In the genomic region with DNA sequence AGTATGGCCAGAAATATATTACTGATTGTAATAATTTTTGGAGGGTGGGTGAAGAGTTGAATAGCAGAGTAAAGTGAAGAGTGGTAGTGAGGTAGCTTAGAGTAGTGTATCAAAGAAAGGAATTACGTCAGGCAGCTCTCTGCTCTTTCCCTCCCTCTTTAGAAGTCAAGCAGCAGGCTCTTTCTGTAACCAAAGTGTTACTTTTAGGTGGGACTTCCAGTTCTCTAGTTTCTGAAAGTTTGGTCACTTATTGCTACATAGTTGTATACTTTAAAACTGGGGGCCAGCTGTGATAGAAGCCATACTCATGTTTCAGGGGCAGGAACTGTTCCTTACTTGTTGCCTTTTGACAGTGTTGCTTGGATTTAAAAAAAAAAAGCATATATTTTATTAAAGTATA, we compare ENCODE assay signal across 8 cellular contexts. TPM values are rescaled to one million over a fixed set of nuclear protein-coding genes. Genes with fewer than 3 reads are reported as not detected.
DNase-seq lines count a peak whose midpoint lies in the region; ATAC-seq and TF ChIP-seq lines count a peak whose summit lies in the region.

No MANE protein-coding gene starts in this region.

- TF ChIP-seq POLR2A in ovary (IDR thresholded peaks at IDR 0.05) = no peak

- H3K4me1 ChIP-seq in GM23248 (ENCODE audit: insufficient read depth) (peaks cover 37% of the 10 kb centered on the region), ovary (ENCODE audit: insufficient read depth) (peaks cover 6% of the 10 kb centered on the region)

- H3K4me1 Mint-ChIP-seq in CD4-positive, alpha-beta T cell (ENCODE audit: low read depth) = peaks cover 91% of the 10 kb centered on the region

- H3F3A ChIP-seq in GM23248 (ENCODE audit: insufficient read depth) = peaks cover 11% of the 10 kb centered on the region

- in situ Hi-C loops in GM23248 (cut with MboI) = no loop called here

- H4K20me1 ChIP-seq in GM23248 (ENCODE audit: insufficient read depth) = no peaks in the 10 kb centered on the region

- CTCF ChIA-PET in CD4-positive, alpha-beta T cell (lab: Charles Lee) = interaction anchor here (0.6 to 5.2 kb wide), 7 partner anchors 11 to 132 kb away, joined by 3 to 31 read pairs (median 4); a partner anchor contains a TSS

- H3K79me2 ChIP-seq in GM23248 (ENCODE audit: insufficient read depth) = peaks cover 100% of the 10 kb centered on the region

- no peaks in the 10 kb centered on the region for H3K27me3 ChIP-seq in CD4-positive, alpha-beta T cell (ENCODE audit: control insufficient read depth, insufficient read depth, low read length)
- H3K27me3 ChIP-seq in GM23248 (replicated peaks; ENCODE audit: insufficient read depth) (no peaks in the 10 kb centered on the region), ovary (no peaks in the 10 kb centered on the region)

- H3K27me3 Mint-ChIP-seq in CD4-positive, alpha-beta T cell = no peaks in the 10 kb centered on the region

- no peak overlapping the region for H3K9ac ChIP-seq in GM23248

- no peak for TF ChIP-seq EP300 in ovary (IDR thresholded peaks at IDR 0.05)

- H3K4me2 ChIP-seq in GM23248 (ENCODE audit: unreplicated experiment) = no peak overlapping the region

- 88 to 100% methylated on average over 1 of the region's 1 CpG for WGBS in GM23248 (ENCODE audit: low coverage in 1 of 2, low lambda C conversion rate in 2 of 2, missing lambda C conversion rate in 2 of 2), 2 experiments
- WGBS in ovary, 3 donors = 83 to 91% (median 91%) methylated on average over 1 of the region's 1 CpG

- peaks cover 31% of the 10 kb centered on the region for H3K36me3 Mint-ChIP-seq in CD4-positive, alpha-beta T cell (ENCODE audit: low read depth)

- no peak overlapping the region for H2AFZ ChIP-seq in GM23248

- H3K27ac Mint-ChIP-seq in CD4-positive, alpha-beta T cell = peak overlapping the region; percentile 91

- POLR2A ChIA-PET in CD4-positive, alpha-beta T cell (lab: Charles Lee) = interaction anchor here (1.0 to 6.7 kb wide), 9 partner anchors 11 to 375 kb away, joined by 3 to 91 read pairs (median 15); a partner anchor contains a TSS

- H3K9me3 ChIP-seq in CD4-positive, alpha-beta T cell (ENCODE audit: control insufficient read depth, low read length) = no peaks in the 10 kb centered on the region
- no peaks in the 10 kb centered on the region for H3K9me3 ChIP-seq in GM23248 (ENCODE audit: low read depth)
- H3K9me3 ChIP-seq in ovary = no peaks in the 10 kb centered on the region

- no peak overlapping the region for H3K4me3 ChIP-seq in fibroblast of villous mesenchyme (ENCODE audit: low read depth, low read length)
- no peak overlapping the region for H3K4me3 ChIP-seq in GM23248
- no peak overlapping the region for H3K4me3 ChIP-seq in ovary

- H3K4me3 Mint-ChIP-seq in CD4-positive, alpha-beta T cell = peak overlapping the region; percentile 73

- H3K36me3 ChIP-seq in GM23248 (ENCODE audit: low read depth) = no peaks in the 10 kb centered on the region
- H3K36me3 ChIP-seq in ovary = no peaks in the 10 kb centered on the region

- no peaks in the 10 kb centered on the region for H3K9me2 ChIP-seq in GM23248 (ENCODE audit: insufficient read depth)

- intact Hi-C loops in CD4-positive, alpha-beta T cell (cut with DNase I, micrococcal nuclease) = loop anchor here in 1 of 2 experiments (10.0 kb wide), 1 partner anchor 1389 kb away; a partner anchor contains a TSS
- intact Hi-C loops in ovary (cut with DNase I) = loop anchor here in 1 of 4 donors (10.0 kb wide), 1 partner anchor 379 kb away; a partner anchor contains a TSS

- H3K9me3 Mint-ChIP-seq in CD4-positive, alpha-beta T cell = no peaks in the 10 kb centered on the region

- TF ChIP-seq CTCF in CD4-positive, alpha-beta T cell (IDR thresholded peaks at IDR 0.05) = no peak
- TF ChIP-seq CTCF in fibroblast of villous mesenchyme (IDR thresholded peaks at IDR 0.05; ENCODE audit: insufficient read depth, low read depth, low read length) (no peak), ovary (IDR thresholded peaks at IDR 0.05) (no peak)

- no peak for DNase-seq in CD4-positive, alpha-beta T cell
- DNase-seq in fibroblast of villous mesenchyme (ENCODE audit: low read depth) = peak; percentile 39
- DNase-seq in GM23248 = no peak
- no peak for DNase-seq in NCI-H345 (lab: John Stamatoyannopoulos, UW)
- DNase-seq in NCI-H2029 treated with DMSO at 0.1 percent for 48 hours (lab: John Stamatoyannopoulos, UW) = no peak
- no peak for DNase-seq in ovary

- peak; percentile 61 for ATAC-seq in CD4-positive, alpha-beta T cell (ENCODE audit: poor library complexity)
- ATAC-seq in GM19372 (IDR thresholded peaks at IDR 0.05; ENCODE audit: low read depth, unreplicated experiment) (peak; percentile 58), HG03378 (IDR thresholded peaks at IDR 0.05; ENCODE audit: unreplicated experiment) (peak; percentile 55)

- H3K27ac ChIP-seq in CD4-positive, alpha-beta T cell (ENCODE audit: low read depth, low read length) = peak overlapping the region; percentile 2
- H3K27ac ChIP-seq in GM23248 = no peak overlapping the region
- no peak overlapping the region for H3K27ac ChIP-seq in ovary

RNA-seq across cellular contexts. Expression of a gene that starts 30.6 kb away (rescaled TPM):
- total RNA-seq in CD4-positive, alpha-beta T cell = 100 to 1,000 TPM; 134 to 143 TPM
- total RNA-seq in fibroblast of villous mesenchyme = 23.8 and 33.2 TPM in 2 replicates
- 14.3 and 17.7 TPM in 2 replicates for total RNA-seq in GM23248 (2014; rRNA removed; shearing (Covaris generic))
- polyA plus RNA-seq in GM23248 (2016; fragmentation: Nextera tagmentation; extraction: Ambion mirVana) = 24.3 and 24.9 TPM in 2 replicates
- 10 to 100 TPM; 34.8 to 91.5 (median 78.4) TPM for total RNA-seq in ovary
- 10 to 100 TPM; 12.4 to 30.7 TPM for polyA plus RNA-seq in ovary
